ENCODE assay signal across 14 cellular contexts in genomic region chr1:44723064-44723463, GRCh38. TPM values are rescaled to one million over a fixed set of nuclear protein-coding genes. Genes with fewer than 3 reads are reported as not detected.
DNase-seq lines count a peak whose midpoint lies in the region; TF ChIP-seq lines count a peak whose summit lies in the region.
"Had no signal": no experiment of that assay in that cellular context is flagged by ENCODE, and none has a peak within 500 bp of the region (broad histone marks: within the 10 kb centered on the region; RNA-seq: fewer than 3 reads in every experiment).

No MANE protein-coding gene starts in this region.

- H3K36me3 Mint-ChIP-seq in activated naive CD4-positive, alpha-beta T cell treated with anti-CD3 and anti-CD28 coated beads, Interleukin-2, amount 10 ng/mL, durations not matched to agents 7 days and 5 days = peaks cover 14% of the 10 kb centered on the region
- H3K36me3 Mint-ChIP-seq in glutamatergic neuron (ENCODE audit: unreplicated experiment) = no peaks in the 10 kb centered on the region

- peaks cover 76% of the 10 kb centered on the region for H3K4me1 Mint-ChIP-seq in activated naive CD4-positive, alpha-beta T cell treated with anti-CD3 and anti-CD28 coated beads, Interleukin-2, amount 10 ng/mL, durations not matched to agents 7 days and 5 days
- no peaks in the 10 kb centered on the region for H3K4me1 Mint-ChIP-seq in glutamatergic neuron (ENCODE audit: low read depth, unreplicated experiment)

- peak overlapping the region; percentile 68 for H3K4me3 Mint-ChIP-seq in activated naive CD4-positive, alpha-beta T cell treated with anti-CD3 and anti-CD28 coated beads, Interleukin-2, amount 10 ng/mL, durations not matched to agents 7 days and 5 days
- H3K4me3 Mint-ChIP-seq in glutamatergic neuron (ENCODE audit: unreplicated experiment) = no peak overlapping the region

- no peaks in the 10 kb centered on the region for H3K9me3 Mint-ChIP-seq in activated naive CD4-positive, alpha-beta T cell treated with anti-CD3 and anti-CD28 coated beads, Interleukin-2, amount 10 ng/mL, durations not matched to agents 7 days and 5 days
- H3K9me3 Mint-ChIP-seq in glutamatergic neuron (ENCODE audit: unreplicated experiment) = peaks cover 4% of the 10 kb centered on the region

- no peak for TF ChIP-seq CTCF in glutamatergic neuron (IDR thresholded peaks at IDR 0.05; ENCODE audit: partially characterized antibody, unreplicated experiment)

- DNase-seq in SKM-1 treated with dmso at 0.1 percent for 144 hours (lab: John Stamatoyannopoulos, UW; ENCODE audit: unreplicated experiment) (peak; percentile 35), SKM-1 (lab: John Stamatoyannopoulos, UW; ENCODE audit: unreplicated experiment) (no peak), NOMO-1 treated with DMSO at 0.1 percent for 48 hours (lab: John Stamatoyannopoulos, UW; ENCODE audit: unreplicated experiment) (peak; percentile 38), NCI-H1105 treated with DMSO at 0.1 percent for 48 hours (lab: John Stamatoyannopoulos, UW) (no peak), glutamatergic neuron (no peak), RKO (ENCODE audit: low spot score) (no peak)
- peak; percentile 48 for DNase-seq in activated naive CD4-positive, alpha-beta T cell treated with anti-CD3 and anti-CD28 coated beads, Interleukin-2, amount 10 ng/mL, durations not matched to agents 7 days and 5 days
- peak; percentile 55 for DNase-seq in stimulated activated CD4-positive, alpha-beta T cell treated with anti-CD3 and anti-CD28 coated beads, Interleukin-15, amount 100 ng/mL, for 24 hours
- DNase-seq: NCI-H1092 treated with DMSO at 0.1 percent for 48 hours, NCI-H774, T1000 had no signal

- H3K27me3 Mint-ChIP-seq in activated naive CD4-positive, alpha-beta T cell treated with anti-CD3 and anti-CD28 coated beads, Interleukin-2, amount 10 ng/mL, durations not matched to agents 7 days and 5 days = peaks cover 9% of the 10 kb centered on the region
- peaks cover 12% of the 10 kb centered on the region for H3K27me3 Mint-ChIP-seq in glutamatergic neuron (ENCODE audit: unreplicated experiment)

- peak overlapping the region; percentile 92 for H3K27ac Mint-ChIP-seq in activated naive CD4-positive, alpha-beta T cell treated with anti-CD3 and anti-CD28 coated beads, Interleukin-2, amount 10 ng/mL, durations not matched to agents 7 days and 5 days
- H3K27ac Mint-ChIP-seq in glutamatergic neuron (ENCODE audit: unreplicated experiment) = no peak overlapping the region

- CTCF ChIA-PET in activated naive CD4-positive, alpha-beta T cell treated with anti-CD3 and anti-CD28 coated beads, Interleukin-2, amount 10 ng/mL, durations not matched to agents 7 days and 5 days (lab: Charles Lee) = interaction anchor here (0.9 kb wide), 1 partner anchor 9 kb away, joined by 4 read pairs; no protein-coding TSS in a partner anchor

RNA-seq across cellular contexts. Expression of gene RNU5D-1, which starts 7.9 kb away (rescaled TPM):
- total RNA-seq in glutamatergic neuron (ENCODE audit: unreplicated experiment) = not detected
- total RNA-seq: hepatocyte, lung microvascular endothelial cell, vagina had no signal

RNA-seq across cellular contexts. Expression of gene KIF2C, which starts 16.6 kb away (rescaled TPM):
- total RNA-seq in glutamatergic neuron (ENCODE audit: unreplicated experiment) = 8.6 TPM

RNA-seq across cellular contexts. Expression of gene ARMH1, which starts 48.5 kb away (rescaled TPM):
- 4.9 TPM for total RNA-seq in glutamatergic neuron (ENCODE audit: unreplicated experiment)
- total RNA-seq: vagina had no signal

RNA-seq across cellular contexts. Expression of gene TMEM53, which starts 48.8 kb away (rescaled TPM):
- 10.1 TPM for total RNA-seq in glutamatergic neuron (ENCODE audit: unreplicated experiment)

RNA-seq across cellular contexts. Expression of gene RPS8, which starts 52.3 kb away (rescaled TPM):
- total RNA-seq in glutamatergic neuron (ENCODE audit: unreplicated experiment) = 988 TPM

Comparison
In these comparisons a context has a peak if more than half of its experiments do, and no peak if none do; other contexts are left out.
1. DNase-seq: peak in SKM-1 treated with dmso at 0.1 percent for 144 hours (single experiment), NOMO-1 treated with DMSO at 0.1 percent for 48 hours (single experiment), activated naive CD4-positive, alpha-beta T cell treated with anti-CD3 and anti-CD28 coated beads, Interleukin-2, amount 10 ng/mL, durations not matched to agents 7 days and 5 days (single experiment) and stimulated activated CD4-positive, alpha-beta T cell treated with anti-CD3 and anti-CD28 coated beads, Interleukin-15, amount 100 ng/mL, for 24 hours (single experiment); none in SKM-1 (single experiment), NCI-H1105 treated with DMSO at 0.1 percent for 48 hours (single experiment), glutamatergic neuron (single experiment) and RKO (single experiment).